Comparison of ENCODE assay signal across 10 cellular contexts in genomic region chr14:75979641-75980422, GRCh38. TPM values are rescaled to one million over a fixed set of nuclear protein-coding genes. Genes with fewer than 3 reads are reported as not detected.
A peak's percentile ranks its signal among the peaks of the same experiment; 100 is the strongest.
DNase-seq lines count a peak whose midpoint lies in the region; ATAC-seq and TF ChIP-seq lines count a peak whose summit lies in the region.
"Had no signal": no experiment of that assay in that cellular context is flagged by ENCODE, and none has a peak within 500 bp of the region (broad histone marks: within the 10 kb centered on the region; RNA-seq: fewer than 3 reads in every experiment).

No MANE protein-coding gene starts in this region.

- no peaks in the 10 kb centered on the region for H3K27me3 Mint-ChIP-seq in stimulated activated memory B cell treated with anti-CD40 and anti-IgM and Interleukin-4, amounts not matched to agents 10 μg/mL and 1 μg/mL and 100 μg/mL, for 72 hours

- no peak for TF ChIP-seq POLR2A in lower leg skin (IDR thresholded peaks at IDR 0.05)

- ATAC-seq in stimulated activated memory B cell treated with anti-CD40 and anti-IgM and Interleukin-4, amounts not matched to agents 10 μg/mL and 1 μg/mL and 100 μg/mL, for 72 hours: no peak
- no peak for ATAC-seq in HG03469 (IDR thresholded peaks at IDR 0.05; ENCODE audit: unreplicated experiment)
- ATAC-seq: left colon had no signal

- no peaks in the 10 kb centered on the region for H3K9me2 ChIP-seq in GM23248 (ENCODE audit: insufficient read depth)

- H3K9ac ChIP-seq in GM23248: peak overlapping the region; percentile 22; the same call in 1 of the 2 replicates

- H3K4me1 Mint-ChIP-seq in stimulated activated memory B cell treated with anti-CD40 and anti-IgM and Interleukin-4, amounts not matched to agents 10 μg/mL and 1 μg/mL and 100 μg/mL, for 72 hours: peaks cover 53% of the 10 kb centered on the region

- peak overlapping the region; percentile 98 for H2AFZ ChIP-seq in GM23248

- DNase-seq in GM23248: peak; percentile 37
- no peak for DNase-seq in astrocyte of the cerebellum (ENCODE audit: low read depth)
- peak; percentile 16 to 90 for DNase-seq in lower leg skin (ENCODE audit: low spot score in 2 of 2)
- DNase-seq in RKO (ENCODE audit: low spot score): no peak
- DNase-seq in NCI-H345 (lab: John Stamatoyannopoulos, UW): no peak
- no peak for DNase-seq in activated CD4-positive, alpha-beta T cell treated with anti-CD3 and anti-CD28 coated beads, Interleukin-2, amount 50 U/mL, for 48 hours
- DNase-seq: effector CD4-positive, alpha-beta T cell had no signal

- no peaks in the 10 kb centered on the region for H3K27me3 ChIP-seq in GM23248 (replicated peaks; ENCODE audit: insufficient read depth)

- WGBS in GM23248 (ENCODE audit: low coverage in 1 of 2, low lambda C conversion rate in 2 of 2, missing lambda C conversion rate in 2 of 2), 2 experiments: 15 to 20% methylated on average over 22 to 27 of the region's 27 CpGs
- 57 to 67% methylated on average over 27 of the region's 27 CpGs for WGBS in lower leg skin, 2 donors

- H3K4me3 ChIP-seq in GM23248: peak overlapping the region; percentile 94
- H3K4me3 ChIP-seq in astrocyte of the cerebellum (ENCODE audit: low read depth, low read length): peak overlapping the region; percentile 62
- H3K4me3 ChIP-seq in lower leg skin (ENCODE audit: low read depth, poor library complexity, severe bottlenecking): no peak overlapping the region

- no peak overlapping the region for H3K4me3 Mint-ChIP-seq in stimulated activated memory B cell treated with anti-CD40 and anti-IgM and Interleukin-4, amounts not matched to agents 10 μg/mL and 1 μg/mL and 100 μg/mL, for 72 hours

- H3K36me3 ChIP-seq in GM23248 (ENCODE audit: low read depth): no peaks in the 10 kb centered on the region

- no peaks in the 10 kb centered on the region for H3K9me3 ChIP-seq in GM23248 (ENCODE audit: low read depth)

- H3K4me2 ChIP-seq in GM23248 (ENCODE audit: unreplicated experiment): peak overlapping the region; percentile 95

- no peaks in the 10 kb centered on the region for H3F3A ChIP-seq in GM23248 (ENCODE audit: insufficient read depth)

- H3K79me2 ChIP-seq in GM23248 (ENCODE audit: insufficient read depth): no peaks in the 10 kb centered on the region

- peak overlapping the region; percentile 25 for H3K27ac Mint-ChIP-seq in stimulated activated memory B cell treated with anti-CD40 and anti-IgM and Interleukin-4, amounts not matched to agents 10 μg/mL and 1 μg/mL and 100 μg/mL, for 72 hours

- intact Hi-C loops in lower leg skin (cut with DNase I; ENCODE audit: low total_unique reads): loop anchor here (5.0 kb wide), 1 partner anchor 273 kb away; no protein-coding TSS in a partner anchor

- no peaks in the 10 kb centered on the region for H4K20me1 ChIP-seq in GM23248 (ENCODE audit: insufficient read depth)

- no peaks in the 10 kb centered on the region for H3K36me3 Mint-ChIP-seq in stimulated activated memory B cell treated with anti-CD40 and anti-IgM and Interleukin-4, amounts not matched to agents 10 μg/mL and 1 μg/mL and 100 μg/mL, for 72 hours

- H3K9me3 Mint-ChIP-seq in stimulated activated memory B cell treated with anti-CD40 and anti-IgM and Interleukin-4, amounts not matched to agents 10 μg/mL and 1 μg/mL and 100 μg/mL, for 72 hours: no peaks in the 10 kb centered on the region

- H3K4me1 ChIP-seq in GM23248 (ENCODE audit: insufficient read depth): peaks cover 36% of the 10 kb centered on the region

- no peak for TF ChIP-seq CTCF in astrocyte of the cerebellum (IDR thresholded peaks at IDR 0.05; ENCODE audit: low read depth, low read length, missing control alignments)
- TF ChIP-seq CTCF in lower leg skin (IDR thresholded peaks at IDR 0.05): no peak

- in situ Hi-C loops in GM23248 (cut with MboI) (loop anchor here (10.0 kb wide), 1 partner anchor 265 kb away; no protein-coding TSS in a partner anchor), astrocyte of the cerebellum (cut with HindIII; ENCODE audit: low sequenced_read_pairs) (loop anchor here (5.0 kb wide), 1 partner anchor 268 kb away; no protein-coding TSS in a partner anchor)

- no peak overlapping the region for H3K27ac ChIP-seq in GM23248

RNA-seq across cellular contexts. Expression of gene TGFB3, which starts 2.0 kb away (rescaled TPM):
- total RNA-seq in GM23248 (2014; rRNA removed; shearing (Covaris generic)): 3.2 and 3.9 TPM in 2 replicates
- polyA plus RNA-seq in GM23248 (2016; fragmentation: Nextera tagmentation; extraction: Ambion mirVana): 3.7 and 4.0 TPM in 2 replicates
- 1 to 10 TPM; 2.8 to 4.7 (median 3.6) TPM for total RNA-seq in lower leg skin

RNA-seq across cellular contexts. Expression of gene IFT43, which starts 5.7 kb away (rescaled TPM):
- 40.5 and 41.4 TPM in 2 replicates for total RNA-seq in GM23248 (2014; rRNA removed; shearing (Covaris generic))
- polyA plus RNA-seq in GM23248 (2016; fragmentation: Nextera tagmentation; extraction: Ambion mirVana): 67.9 and 74.1 TPM in 2 replicates
- total RNA-seq in lower leg skin: 10 to 100 TPM; 18.1 to 30.9 (median 19.7) TPM

Comparison
In these comparisons a context has a peak if more than half of its experiments do, and no peak if none do; other contexts are left out.
1. DNase-seq: peak in GM23248 (single experiment) and lower leg skin (2 of 2); none in astrocyte of the cerebellum (single experiment), RKO (single experiment), NCI-H345 (single experiment) and activated CD4-positive, alpha-beta T cell treated with anti-CD3 and anti-CD28 coated beads, Interleukin-2, amount 50 U/mL, for 48 hours (0 of 2).